8 cellular contexts compared by ENCODE assay signal in the genomic region with DNA sequence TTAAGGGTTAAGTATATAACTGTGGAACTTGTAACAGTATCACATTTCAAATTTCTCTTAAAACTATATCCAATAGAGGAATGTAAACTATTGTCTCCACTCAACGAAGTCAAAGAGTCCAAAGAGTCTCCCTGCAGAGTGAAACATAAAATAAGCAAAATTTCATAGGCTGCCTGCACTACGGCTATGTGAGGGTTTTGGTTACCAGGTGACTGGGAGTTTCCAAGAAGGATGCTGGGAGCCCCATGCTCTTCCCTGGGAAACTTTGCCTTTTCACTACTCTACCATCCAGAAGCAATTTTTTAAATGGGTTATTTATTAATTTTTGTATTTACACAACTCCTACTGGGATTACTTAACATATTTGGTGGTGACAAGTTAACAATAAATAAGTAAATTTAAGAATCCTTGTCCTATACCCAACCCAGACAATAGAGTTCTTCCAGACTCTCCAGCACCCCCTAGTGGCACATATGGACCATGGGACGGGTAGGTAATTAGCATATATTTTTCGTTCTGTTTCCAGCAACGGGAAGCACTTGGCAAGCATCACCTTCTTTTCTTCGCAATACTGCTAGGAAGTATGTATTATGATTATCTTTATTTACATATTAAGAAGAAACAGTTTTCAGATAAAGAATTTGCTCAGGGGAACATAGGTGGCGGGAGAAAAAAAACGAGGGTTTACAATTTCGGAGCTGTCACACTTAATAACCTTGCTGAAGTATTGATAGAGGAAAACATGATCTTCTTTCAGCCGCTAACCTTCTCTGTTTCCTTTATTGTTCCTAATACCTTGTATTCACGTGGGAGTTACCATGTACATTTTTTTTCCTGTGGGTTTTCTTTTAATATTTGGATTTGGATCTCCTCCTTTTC. TPM values are rescaled to one million over a fixed set of nuclear protein-coding genes. Genes with fewer than 3 reads are reported as not detected.
DNase-seq lines count a peak whose midpoint lies in the region; ATAC-seq, FAIRE-seq and TF ChIP-seq lines count a peak whose summit lies in the region.
"Had no signal": no experiment of that assay in that cellular context is flagged by ENCODE, and none has a peak within 500 bp of the region (broad histone marks: within the 10 kb centered on the region; RNA-seq: fewer than 3 reads in every experiment).

No MANE protein-coding gene starts in this region.

- no peak overlapping the region for H3K4me3 ChIP-seq in MM.1S (ENCODE audit: low read length)
- H3K4me3 ChIP-seq in stomach, result peak overlapping the region in 2 of 4 donors; percentile 10 to 24

- H3K4me1 ChIP-seq in MM.1S (ENCODE audit: low read length) (no peaks in the 10 kb centered on the region), stomach (peaks cover 0 to 38% (median 8%) of the 10 kb centered on the region in 4 donors)

- intact Hi-C loops in stomach (cut with DNase I; ENCODE audit: low total_unique reads), result no loop called here

- H3K27ac ChIP-seq in MM.1S (ENCODE audit: low read length) (no peak overlapping the region), stomach (peak overlapping the region in 4 of 5 donors; percentile 4 to 58 (median 36))

- TF ChIP-seq CTCF in MM.1S (IDR thresholded peaks at IDR 0.05; ENCODE audit: low read length), result peak; percentile 91
- peak in 4 of 7 experiments; percentile 69 to 84 (median 78) for TF ChIP-seq CTCF in stomach (IDR thresholded peaks at IDR 0.05)

- H2AFZ ChIP-seq in MM.1S (ENCODE audit: low read length), result no peak overlapping the region

- 13 to 37% (median 23%) methylated on average over 11 of the region's 11 CpGs for WGBS in stomach, 5 donors

- H3K9me3 ChIP-seq in MM.1S (replicated peaks; ENCODE audit: insufficient read depth, low read length) (no peaks in the 10 kb centered on the region), stomach (no peaks in the 10 kb centered on the region)

- peak; percentile 89 for FAIRE-seq in G401.6 (lab: Jason Lieb, UNC)
- FAIRE-seq: colon had no signal

- peak; percentile 75 for ATAC-seq in GM21576 (IDR thresholded peaks at IDR 0.05; ENCODE audit: unreplicated experiment)

- H3K36me3 ChIP-seq in MM.1S (replicated peaks; ENCODE audit: insufficient read depth, low read length), result no peaks in the 10 kb centered on the region
- H3K36me3 ChIP-seq in stomach, result no peaks in the 10 kb centered on the region

- H3K9me2 ChIP-seq in MM.1S (replicated peaks; ENCODE audit: insufficient read depth, low read length), result no peaks in the 10 kb centered on the region

- H3K9ac ChIP-seq in MM.1S (ENCODE audit: low read length), result no peak overlapping the region

- H3K79me2 ChIP-seq in MM.1S (ENCODE audit: low read length), result no peaks in the 10 kb centered on the region

- H3K27me3 ChIP-seq in MM.1S (replicated peaks; ENCODE audit: insufficient read depth, low read length) (no peaks in the 10 kb centered on the region), stomach (no peaks in the 10 kb centered on the region)

- DNase-seq in MM.1S (peak; percentile 73), T-helper 1 cell (peak in 3 of 5 donors; percentile 1 to 38 (median 32)), dermis blood vessel endothelial cell (peak; percentile 78), lung microvascular endothelial cell (ENCODE audit: low read depth in 2 of 2) (peak; percentile 69 to 80), stomach (peak; percentile 71)

- no peak for TF ChIP-seq POLR2A in stomach (IDR thresholded peaks at IDR 0.05)

- H3F3A ChIP-seq in MM.1S (ENCODE audit: insufficient read depth, low read length), result no peaks in the 10 kb centered on the region

- TF ChIP-seq EP300 in stomach (IDR thresholded peaks at IDR 0.05), result no peak

- H4K20me1 ChIP-seq in MM.1S (ENCODE audit: insufficient read depth, low read length), result no peaks in the 10 kb centered on the region

- no peak overlapping the region for H3K4me2 ChIP-seq in MM.1S (ENCODE audit: low read depth, low read length)

RNA-seq across cellular contexts. Expression of gene FMO2, which starts 3.5 kb away (rescaled TPM):
- 0.05 TPM in 1 of 2 replicates, not detected in the other for total RNA-seq in dermis blood vessel endothelial cell
- total RNA-seq in lung microvascular endothelial cell, result 0.20 TPM in 1 of 2 replicates, not detected in the other
- 10 to 100 TPM in 2 of 5 donors, 1 to 10 TPM in 2, not detected in 1; 5.1 to 47.3 (median 9.6) TPM for total RNA-seq in stomach
- 1 to 10 TPM; 2.8 to 5.8 (median 5.2) TPM for polyA plus RNA-seq in stomach

RNA-seq across cellular contexts. Expression of gene FMO1, which starts 59.7 kb away (rescaled TPM):
- not detected in 2 replicates for total RNA-seq in dermis blood vessel endothelial cell
- total RNA-seq in lung microvascular endothelial cell, result not detected in 2 replicates
- 1 to 10 TPM in 1 of 5 donors, not detected in 4; 1.8 TPM for total RNA-seq in stomach
- polyA plus RNA-seq in stomach, result 1 to 10 TPM; 1.4 to 3.2 (median 2.6) TPM
